21 cellular contexts compared by ENCODE assay signal in the genomic region with DNA sequence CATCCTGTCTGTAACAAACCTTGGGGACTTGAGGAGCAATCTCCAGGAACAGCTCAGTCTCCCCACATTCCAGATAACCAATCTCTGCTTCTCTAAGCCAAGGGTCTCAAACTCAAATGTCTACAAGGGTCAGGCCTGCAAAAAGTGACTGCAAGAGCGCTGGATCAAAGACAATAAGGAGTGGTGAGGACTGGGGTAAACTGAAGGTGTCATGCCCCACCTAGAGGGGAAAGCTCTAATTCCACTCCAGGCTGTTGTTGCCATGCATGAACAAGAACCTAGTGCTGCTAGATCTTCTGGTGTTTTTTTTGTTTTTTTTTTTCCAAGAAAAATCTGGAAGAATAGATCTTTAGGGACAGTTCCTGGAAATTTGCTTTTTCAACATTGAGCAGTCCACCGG.
DNase-seq lines count a peak whose midpoint lies in the region; TF ChIP-seq lines count a peak whose summit lies in the region.
"Had no signal": no experiment of that assay in that cellular context is flagged by ENCODE, and none has a peak within 500 bp of the region (broad histone marks: within the 10 kb centered on the region; RNA-seq: fewer than 3 reads in every experiment).

No MANE protein-coding gene starts in this region.

- H3K27ac ChIP-seq in AG04450 (ENCODE audit: low read depth, low read length) (no peak overlapping the region), uterus (no peak overlapping the region)
- H3K27ac ChIP-seq: ovary, testis had no signal

- TF ChIP-seq POLR2A in uterus (IDR thresholded peaks at IDR 0.05): no peak

- CTCF ChIA-PET in AG04450 (lab: Charles Lee): interaction anchor here (0.7 to 0.9 kb wide), 3 partner anchors 26 to 192 kb away, joined by 3 to 4 read pairs (median 3); no protein-coding TSS in a partner anchor

- POLR2A ChIA-PET in AG04450 (lab: Yijun Ruan, JAX): no interaction called here

- H3K9me3 ChIP-seq in AG04450 (ENCODE audit: control insufficient read depth, insufficient read depth, low read length): no peaks in the 10 kb centered on the region
- H3K9me3 ChIP-seq in uterus: no peaks in the 10 kb centered on the region
- H3K9me3 ChIP-seq: ovary, testis had no signal

- intact Hi-C loops in uterus (cut with DNase I; ENCODE audit: low total_unique reads): no loop called here

- TF ChIP-seq CTCF in AG04450 (IDR thresholded peaks at IDR 0.05; ENCODE audit: low read depth, low read length): peak; percentile 16; the same call in 1 of the 2 replicates
- peak; percentile 18 for TF ChIP-seq CTCF in GM12873 (IDR thresholded peaks at IDR 0.05; ENCODE audit: insufficient read depth, low read depth, low read length, missing control alignments)
- TF ChIP-seq CTCF in fibroblast of pulmonary artery (IDR thresholded peaks at IDR 0.05; ENCODE audit: low read length, missing control alignments): peak; percentile 2
- no peak for TF ChIP-seq CTCF in uterus (IDR thresholded peaks at IDR 0.05)

- H3K36me3 ChIP-seq in uterus: no peaks in the 10 kb centered on the region
- H3K36me3 ChIP-seq: ovary had no signal

- H3K27me3 ChIP-seq in AG04450 (ENCODE audit: control insufficient read depth, insufficient read depth, low read length) (no peaks in the 10 kb centered on the region), uterus (no peaks in the 10 kb centered on the region)
- H3K27me3 ChIP-seq: ovary, testis had no signal

- H3K4me1 ChIP-seq in uterus: no peaks in the 10 kb centered on the region
- H3K4me1 ChIP-seq: testis had no signal

- DNase-seq in AG04450 (ENCODE audit: low read depth, low spot score): no peak
- DNase-seq in SK-MEL-5 (ENCODE audit: low read depth, low spot score): peak; percentile 32
- DNase-seq in fibroblast of pulmonary artery (ENCODE audit: low read depth): no peak
- no peak for DNase-seq in NCI-H748 (lab: John Stamatoyannopoulos, UW; ENCODE audit: unreplicated experiment)
- no peak for DNase-seq in SW 1271 (lab: John Stamatoyannopoulos, UW)
- no peak for DNase-seq in uterus
- DNase-seq in midbrain (lab: John Stamatoyannopoulos, UW): no peak
- DNase-seq: activated CD4-positive, alpha-beta T cell treated with anti-CD3 and anti-CD28 coated beads, Interleukin-2, amount 50 U/mL, for 4 hours; activated effector memory CD4-positive, alpha-beta T cell treated with anti-CD3 and anti-CD28 coated beads, Interleukin-2, amount 50 U/mL, for 16 hours; CD8-positive, alpha-beta memory T cell; kidney glomerular epithelial cell; MM.1S; naive B cell; NCI-H187; NCI-H774; OCI-M1; ovary; SIG-M5; T-helper 17 cell; testis had no signal

- H3K4me3 ChIP-seq in AG04450 (ENCODE audit: low read depth, low read length): no peak overlapping the region
- no peak overlapping the region for H3K4me3 ChIP-seq in fibroblast of pulmonary artery (replicated peaks; ENCODE audit: low read depth, low read length)
- H3K4me3 ChIP-seq in uterus: no peak overlapping the region
- H3K4me3 ChIP-seq: ovary, testis had no signal

- in situ Hi-C loops in SK-MEL-5 (cut with HindIII; ENCODE audit: low pct_unique_long_range_greater_than_20kb, low sequenced_read_pairs): no loop called here

Comparison
In these comparisons a context has a peak if more than half of its experiments do, and no peak if none do; other contexts are left out.
1. CTCF ChIP-seq: peak in AG04450 (single experiment), GM12873 (single experiment) and fibroblast of pulmonary artery (single experiment); none in uterus (0 of 4).